Comparison of ENCODE assay signal across 10 cellular contexts in the genomic region with DNA sequence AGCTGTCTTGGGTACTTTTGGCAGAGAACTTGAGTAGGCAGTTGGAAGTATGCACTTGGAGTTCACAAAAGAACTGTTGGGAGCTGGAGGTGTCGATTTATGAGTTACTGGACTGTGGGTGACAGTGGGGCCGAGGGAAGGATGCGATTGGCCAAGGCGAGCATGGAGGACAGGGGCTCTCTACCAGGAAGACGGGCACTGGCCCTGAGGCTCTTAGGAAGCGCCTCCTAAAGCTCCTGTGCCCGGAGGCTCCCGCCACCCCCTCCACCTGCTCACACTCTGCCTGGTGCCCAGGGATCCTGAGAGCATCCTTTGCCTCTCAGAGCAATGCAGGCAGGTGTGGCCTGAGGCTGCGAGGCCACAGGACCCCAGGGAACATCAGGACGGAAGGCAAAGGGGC.
A peak's percentile ranks its signal among the peaks of the same experiment; 100 is the strongest.
DNase-seq lines count a peak whose midpoint lies in the region; ATAC-seq and TF ChIP-seq lines count a peak whose summit lies in the region.
"Had no signal": no experiment of that assay in that cellular context is flagged by ENCODE, and none has a peak within 500 bp of the region (broad histone marks: within the 10 kb centered on the region; RNA-seq: fewer than 3 reads in every experiment).

No MANE protein-coding gene starts in this region.

- TF ChIP-seq CTCF in sigmoid colon (IDR thresholded peaks at IDR 0.05): no peak
- TF ChIP-seq CTCF in WTC11 (IDR thresholded peaks at IDR 0.05): no peak

- 95 to 97% methylated on average over 10 of the region's 10 CpGs for WGBS in sigmoid colon, 2 donors

- no peaks in the 10 kb centered on the region for H3K27me3 ChIP-seq in CD4-positive, alpha-beta memory T cell (ENCODE audit: insufficient read depth, low read length)
- H3K27me3 ChIP-seq in sigmoid colon: no peaks in the 10 kb centered on the region

- H3K27ac Mint-ChIP-seq in CD4-positive, alpha-beta memory T cell: peak overlapping the region; percentile 91 to 97 (median 96)
- H3K27ac Mint-ChIP-seq in WTC11: no peak overlapping the region; the same call in 1 of the 2 replicates

- peaks cover 0 to 2% (median 0%) of the 10 kb centered on the region in 8 donors for H3K9me3 Mint-ChIP-seq in CD4-positive, alpha-beta memory T cell
- H3K9me3 Mint-ChIP-seq in WTC11: no peaks in the 10 kb centered on the region
- H3K9me3 Mint-ChIP-seq: neural crest cell had no signal

- ATAC-seq in WTC11: no peak
- no peak for ATAC-seq in HG03025 (IDR thresholded peaks at IDR 0.05; ENCODE audit: low FRiP score, unreplicated experiment)
- no peak for ATAC-seq in HG02884 (IDR thresholded peaks at IDR 0.05; ENCODE audit: unreplicated experiment)

- no peaks in the 10 kb centered on the region for H3K9me3 ChIP-seq in CD4-positive, alpha-beta memory T cell (ENCODE audit: control insufficient read depth in 1 of 2, low read length in 2 of 2)
- H3K9me3 ChIP-seq in KOPT-K1 (ENCODE audit: insufficient read depth, low read length, poor library complexity, severe bottlenecking): no peaks in the 10 kb centered on the region
- H3K9me3 ChIP-seq in sigmoid colon: no peaks in the 10 kb centered on the region

- TF ChIP-seq POLR2A in sigmoid colon (IDR thresholded peaks at IDR 0.05): no peak

- H3K27me3 Mint-ChIP-seq in CD4-positive, alpha-beta memory T cell: no peaks in the 10 kb centered on the region
- no peaks in the 10 kb centered on the region for H3K27me3 Mint-ChIP-seq in WTC11 (ENCODE audit: low read depth)

- no peak for DNase-seq in CD4-positive, alpha-beta memory T cell
- DNase-seq in sigmoid colon: no peak
- no peak for DNase-seq in WTC11 (ENCODE audit: low spot score)
- no peak for DNase-seq in ureter (ENCODE audit: low spot score)

- H3K27ac ChIP-seq in CD4-positive, alpha-beta memory T cell (ENCODE audit: low read depth, low read length): peak overlapping the region; percentile 62
- peak overlapping the region; percentile 78 for H3K27ac ChIP-seq in KOPT-K1 (ENCODE audit: low read depth, low read length, poor library complexity, severe bottlenecking)
- peak overlapping the region; percentile 58 for H3K27ac ChIP-seq in cingulate gyrus (ENCODE audit: low read depth, low read length)
- H3K27ac ChIP-seq in sigmoid colon: peak overlapping the region; percentile 61 to 69 (median 66)

- no peak for TF ChIP-seq EP300 in sigmoid colon (IDR thresholded peaks at IDR 0.05)

- intact Hi-C loops in CD4-positive, alpha-beta memory T cell (cut with micrococcal nuclease): loop anchor here (5.0 kb wide), 1 partner anchor 36 kb away; no protein-coding TSS in a partner anchor
- intact Hi-C loops in sigmoid colon (cut with DNase I): loop anchor here (5.0 kb wide), 1 partner anchor 36 kb away; no protein-coding TSS in a partner anchor

- H3K36me3 Mint-ChIP-seq in CD4-positive, alpha-beta memory T cell: peaks cover 34 to 43% of the 10 kb centered on the region in 2 donors
- H3K36me3 Mint-ChIP-seq in WTC11: no peaks in the 10 kb centered on the region

- peak overlapping the region in 6 of 8 donors; percentile 18 to 86 (median 68) for H3K4me3 Mint-ChIP-seq in CD4-positive, alpha-beta memory T cell
- H3K4me3 Mint-ChIP-seq in WTC11: no peak overlapping the region
- H3K4me3 Mint-ChIP-seq: neural crest cell had no signal

- CTCF ChIA-PET in CD4-positive, alpha-beta memory T cell (lab: Charles Lee; ENCODE audit: partially characterized antibody): interaction anchor here (0.7 to 1.2 kb wide), 5 partner anchors 26 to 236 kb away, joined by 3 to 5 read pairs (median 3); no protein-coding TSS in a partner anchor
- CTCF ChIA-PET in WTC11 (lab: Charles Lee): interaction anchor here (0.6 to 2.1 kb wide), 16 partner anchors 8 to 333 kb away, joined by 3 to 12 read pairs (median 4); a partner anchor contains a TSS

- H3K4me1 Mint-ChIP-seq in CD4-positive, alpha-beta memory T cell: peaks cover 51 to 79% (median 67%) of the 10 kb centered on the region in 4 donors
- H3K4me1 Mint-ChIP-seq in WTC11: peaks cover 22% of the 10 kb centered on the region

- POLR2A ChIA-PET in CD4-positive, alpha-beta memory T cell (lab: Charles Lee; ENCODE audit: partially characterized antibody): interaction anchor here (0.9 to 6.2 kb wide), 10 partner anchors 12 to 272 kb away, joined by 3 to 36 read pairs (median 5); a partner anchor contains a TSS
- POLR2A ChIA-PET in WTC11 (lab: Charles Lee): no interaction called here

- H3K4me3 ChIP-seq in CD4-positive, alpha-beta memory T cell (ENCODE audit: low read length in 2 of 2): no peak overlapping the region
- H3K4me3 ChIP-seq in sigmoid colon: no peak overlapping the region
- H3K4me3 ChIP-seq: smooth muscle cell had no signal

- peaks cover 71% of the 10 kb centered on the region for H3K4me1 ChIP-seq in CD4-positive, alpha-beta memory T cell (ENCODE audit: insufficient read depth, low read length)
- peaks cover 0 to 52% (median 43%) of the 10 kb centered on the region in 4 donors for H3K4me1 ChIP-seq in sigmoid colon

- no peaks in the 10 kb centered on the region for H3K36me3 ChIP-seq in CD4-positive, alpha-beta memory T cell (ENCODE audit: insufficient read depth, low read length)
- H3K36me3 ChIP-seq in KOPT-K1 (ENCODE audit: insufficient read depth, low read length) (no peaks in the 10 kb centered on the region), sigmoid colon (peaks cover 0 to 16% (median 0%) of the 10 kb centered on the region in 4 donors)

TF ChIP-seq in WTC11, 78 proteins besides CTCF, POLR2A, EP300 and RAD21 (continues in another document):
- TF ChIP-seq, protein P1, sequence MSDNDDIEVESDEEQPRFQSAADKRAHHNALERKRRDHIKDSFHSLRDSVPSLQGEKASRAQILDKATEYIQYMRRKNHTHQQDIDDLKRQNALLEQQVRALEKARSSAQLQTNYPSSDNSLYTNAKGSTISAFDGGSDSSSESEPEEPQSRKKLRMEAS (CRISPR knock-in tag; IDR thresholded peaks at IDR 0.05): no peak
- TF ChIP-seq, protein P2, sequence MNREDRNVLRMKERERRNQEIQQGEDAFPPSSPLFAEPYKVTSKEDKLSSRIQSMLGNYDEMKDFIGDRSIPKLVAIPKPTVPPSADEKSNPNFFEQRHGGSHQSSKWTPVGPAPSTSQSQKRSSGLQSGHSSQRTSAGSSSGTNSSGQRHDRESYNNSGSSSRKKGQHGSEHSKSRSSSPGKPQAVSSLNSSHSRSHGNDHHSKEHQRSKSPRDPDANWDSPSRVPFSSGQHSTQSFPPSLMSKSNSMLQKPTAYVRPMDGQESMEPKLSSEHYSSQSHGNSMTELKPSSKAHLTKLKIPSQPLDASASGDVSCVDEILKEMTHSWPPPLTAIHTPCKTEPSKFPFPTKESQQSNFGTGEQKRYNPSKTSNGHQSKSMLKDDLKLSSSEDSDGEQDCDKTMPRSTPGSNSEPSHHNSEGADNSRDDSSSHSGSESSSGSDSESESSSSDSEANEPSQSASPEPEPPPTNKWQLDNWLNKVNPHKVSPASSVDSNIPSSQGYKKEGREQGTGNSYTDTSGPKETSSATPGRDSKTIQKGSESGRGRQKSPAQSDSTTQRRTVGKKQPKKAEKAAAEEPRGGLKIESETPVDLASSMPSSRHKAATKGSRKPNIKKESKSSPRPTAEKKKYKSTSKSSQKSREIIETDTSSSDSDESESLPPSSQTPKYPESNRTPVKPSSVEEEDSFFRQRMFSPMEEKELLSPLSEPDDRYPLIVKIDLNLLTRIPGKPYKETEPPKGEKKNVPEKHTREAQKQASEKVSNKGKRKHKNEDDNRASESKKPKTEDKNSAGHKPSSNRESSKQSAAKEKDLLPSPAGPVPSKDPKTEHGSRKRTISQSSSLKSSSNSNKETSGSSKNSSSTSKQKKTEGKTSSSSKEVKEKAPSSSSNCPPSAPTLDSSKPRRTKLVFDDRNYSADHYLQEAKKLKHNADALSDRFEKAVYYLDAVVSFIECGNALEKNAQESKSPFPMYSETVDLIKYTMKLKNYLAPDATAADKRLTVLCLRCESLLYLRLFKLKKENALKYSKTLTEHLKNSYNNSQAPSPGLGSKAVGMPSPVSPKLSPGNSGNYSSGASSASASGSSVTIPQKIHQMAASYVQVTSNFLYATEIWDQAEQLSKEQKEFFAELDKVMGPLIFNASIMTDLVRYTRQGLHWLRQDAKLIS (CRISPR knock-in tag; IDR thresholded peaks at IDR 0.05; ENCODE audit: borderline replicate concordance): no peak
- TF ChIP-seq GABPB1 (CRISPR knock-in tag; IDR thresholded peaks at IDR 0.05) (no peak), ELF4 (CRISPR knock-in tag; IDR thresholded peaks at IDR 0.05; ENCODE audit: low read depth) (no peak), NR1H2 (CRISPR knock-in tag; IDR thresholded peaks at IDR 0.05) (no peak), ETV6 (CRISPR knock-in tag; IDR thresholded peaks at IDR 0.05) (no peak), IRF2 (CRISPR knock-in tag; IDR thresholded peaks at IDR 0.05; ENCODE audit: borderline replicate concordance, low read depth) (no peak)
- TF ChIP-seq, protein P3, sequence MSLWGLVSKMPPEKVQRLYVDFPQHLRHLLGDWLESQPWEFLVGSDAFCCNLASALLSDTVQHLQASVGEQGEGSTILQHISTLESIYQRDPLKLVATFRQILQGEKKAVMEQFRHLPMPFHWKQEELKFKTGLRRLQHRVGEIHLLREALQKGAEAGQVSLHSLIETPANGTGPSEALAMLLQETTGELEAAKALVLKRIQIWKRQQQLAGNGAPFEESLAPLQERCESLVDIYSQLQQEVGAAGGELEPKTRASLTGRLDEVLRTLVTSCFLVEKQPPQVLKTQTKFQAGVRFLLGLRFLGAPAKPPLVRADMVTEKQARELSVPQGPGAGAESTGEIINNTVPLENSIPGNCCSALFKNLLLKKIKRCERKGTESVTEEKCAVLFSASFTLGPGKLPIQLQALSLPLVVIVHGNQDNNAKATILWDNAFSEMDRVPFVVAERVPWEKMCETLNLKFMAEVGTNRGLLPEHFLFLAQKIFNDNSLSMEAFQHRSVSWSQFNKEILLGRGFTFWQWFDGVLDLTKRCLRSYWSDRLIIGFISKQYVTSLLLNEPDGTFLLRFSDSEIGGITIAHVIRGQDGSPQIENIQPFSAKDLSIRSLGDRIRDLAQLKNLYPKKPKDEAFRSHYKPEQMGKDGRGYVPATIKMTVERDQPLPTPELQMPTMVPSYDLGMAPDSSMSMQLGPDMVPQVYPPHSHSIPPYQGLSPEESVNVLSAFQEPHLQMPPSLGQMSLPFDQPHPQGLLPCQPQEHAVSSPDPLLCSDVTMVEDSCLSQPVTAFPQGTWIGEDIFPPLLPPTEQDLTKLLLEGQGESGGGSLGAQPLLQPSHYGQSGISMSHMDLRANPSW (CRISPR knock-in tag; conservative IDR thresholded peaks at IDR 0.05; ENCODE audit: low read depth): no peak
- TF ChIP-seq, protein P4, sequence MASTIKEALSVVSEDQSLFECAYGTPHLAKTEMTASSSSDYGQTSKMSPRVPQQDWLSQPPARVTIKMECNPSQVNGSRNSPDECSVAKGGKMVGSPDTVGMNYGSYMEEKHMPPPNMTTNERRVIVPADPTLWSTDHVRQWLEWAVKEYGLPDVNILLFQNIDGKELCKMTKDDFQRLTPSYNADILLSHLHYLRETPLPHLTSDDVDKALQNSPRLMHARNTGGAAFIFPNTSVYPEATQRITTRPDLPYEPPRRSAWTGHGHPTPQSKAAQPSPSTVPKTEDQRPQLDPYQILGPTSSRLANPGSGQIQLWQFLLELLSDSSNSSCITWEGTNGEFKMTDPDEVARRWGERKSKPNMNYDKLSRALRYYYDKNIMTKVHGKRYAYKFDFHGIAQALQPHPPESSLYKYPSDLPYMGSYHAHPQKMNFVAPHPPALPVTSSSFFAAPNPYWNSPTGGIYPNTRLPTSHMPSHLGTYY (CRISPR knock-in tag; IDR thresholded peaks at IDR 0.05): no peak
